1 cellular context compared by ENCODE assay signal in the genomic region with DNA sequence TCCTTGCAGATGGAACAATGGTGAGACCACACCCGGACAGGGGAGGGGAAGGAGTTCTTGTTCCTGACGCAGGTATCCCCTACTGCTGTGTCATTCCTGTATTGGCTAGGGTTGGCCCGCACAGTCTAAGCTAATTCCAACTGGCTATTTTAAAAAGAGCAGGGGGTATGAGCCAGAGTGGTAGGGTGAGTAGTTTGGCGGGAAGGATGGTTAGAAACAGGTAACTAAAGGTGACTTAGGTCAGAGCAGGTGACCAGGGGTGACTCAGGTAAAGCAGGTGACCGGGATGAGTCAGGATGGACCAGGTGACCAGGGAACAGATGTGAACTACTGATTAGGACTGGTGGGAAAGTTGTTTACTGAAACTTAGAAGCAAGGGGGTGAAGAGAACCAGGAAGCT.
TF ChIP-seq lines count a peak whose summit lies in the region.

No MANE protein-coding gene starts in this region.

TF ChIP-seq in GM23338, 12 proteins besides CTCF, POLR2A, EP300 and RAD21 (continued from another document):
- TF ChIP-seq, protein P1, sequence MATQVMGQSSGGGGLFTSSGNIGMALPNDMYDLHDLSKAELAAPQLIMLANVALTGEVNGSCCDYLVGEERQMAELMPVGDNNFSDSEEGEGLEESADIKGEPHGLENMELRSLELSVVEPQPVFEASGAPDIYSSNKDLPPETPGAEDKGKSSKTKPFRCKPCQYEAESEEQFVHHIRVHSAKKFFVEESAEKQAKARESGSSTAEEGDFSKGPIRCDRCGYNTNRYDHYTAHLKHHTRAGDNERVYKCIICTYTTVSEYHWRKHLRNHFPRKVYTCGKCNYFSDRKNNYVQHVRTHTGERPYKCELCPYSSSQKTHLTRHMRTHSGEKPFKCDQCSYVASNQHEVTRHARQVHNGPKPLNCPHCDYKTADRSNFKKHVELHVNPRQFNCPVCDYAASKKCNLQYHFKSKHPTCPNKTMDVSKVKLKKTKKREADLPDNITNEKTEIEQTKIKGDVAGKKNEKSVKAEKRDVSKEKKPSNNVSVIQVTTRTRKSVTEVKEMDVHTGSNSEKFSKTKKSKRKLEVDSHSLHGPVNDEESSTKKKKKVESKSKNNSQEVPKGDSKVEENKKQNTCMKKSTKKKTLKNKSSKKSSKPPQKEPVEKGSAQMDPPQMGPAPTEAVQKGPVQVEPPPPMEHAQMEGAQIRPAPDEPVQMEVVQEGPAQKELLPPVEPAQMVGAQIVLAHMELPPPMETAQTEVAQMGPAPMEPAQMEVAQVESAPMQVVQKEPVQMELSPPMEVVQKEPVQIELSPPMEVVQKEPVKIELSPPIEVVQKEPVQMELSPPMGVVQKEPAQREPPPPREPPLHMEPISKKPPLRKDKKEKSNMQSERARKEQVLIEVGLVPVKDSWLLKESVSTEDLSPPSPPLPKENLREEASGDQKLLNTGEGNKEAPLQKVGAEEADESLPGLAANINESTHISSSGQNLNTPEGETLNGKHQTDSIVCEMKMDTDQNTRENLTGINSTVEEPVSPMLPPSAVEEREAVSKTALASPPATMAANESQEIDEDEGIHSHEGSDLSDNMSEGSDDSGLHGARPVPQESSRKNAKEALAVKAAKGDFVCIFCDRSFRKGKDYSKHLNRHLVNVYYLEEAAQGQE (IDR thresholded peaks at IDR 0.05; ENCODE audit: unreplicated experiment): no peak
